9 cellular contexts compared by ENCODE assay signal in genomic region chr1:198175418-198176170, GRCh38. TPM values are rescaled to one million over a fixed set of nuclear protein-coding genes. Genes with fewer than 3 reads are reported as not detected.
DNase-seq lines count a peak whose midpoint lies in the region; ATAC-seq and TF ChIP-seq lines count a peak whose summit lies in the region.
"Had no signal": no experiment of that assay in that cellular context is flagged by ENCODE, and none has a peak within 500 bp of the region (broad histone marks: within the 10 kb centered on the region; RNA-seq: fewer than 3 reads in every experiment).

No MANE protein-coding gene starts in this region.

- intact Hi-C loops in gastrocnemius medialis (cut with DNase I; ENCODE audit: low total_unique reads) = no loop called here

- H3K36me3 ChIP-seq in gastrocnemius medialis (no peaks in the 10 kb centered on the region), right atrium auricular region (no peaks in the 10 kb centered on the region)

- TF ChIP-seq CTCF in gastrocnemius medialis (IDR thresholded peaks at IDR 0.05 in 4 of 5, conservative IDR thresholded peaks at IDR 0.05 in 1 of 5) = no peak
- no peak for TF ChIP-seq CTCF in right atrium auricular region (IDR thresholded peaks at IDR 0.05)

- H3K27me3 ChIP-seq in gastrocnemius medialis (no peaks in the 10 kb centered on the region), right atrium auricular region (no peaks in the 10 kb centered on the region)

- H3K9me3 Mint-ChIP-seq in activated naive CD4-positive, alpha-beta T cell treated with anti-CD3 and anti-CD28 coated beads, Interleukin-2, amount 50 U/mL, for 24 hours = no peaks in the 10 kb centered on the region

- H3K27ac Mint-ChIP-seq in activated naive CD4-positive, alpha-beta T cell treated with anti-CD3 and anti-CD28 coated beads, Interleukin-2, amount 50 U/mL, for 24 hours = peak overlapping the region; percentile 94

- no peaks in the 10 kb centered on the region for H3K9me3 ChIP-seq in gastrocnemius medialis
- no peaks in the 10 kb centered on the region for H3K9me3 ChIP-seq in right atrium auricular region

- peak overlapping the region; percentile 65 for H3K4me3 Mint-ChIP-seq in activated naive CD4-positive, alpha-beta T cell treated with anti-CD3 and anti-CD28 coated beads, Interleukin-2, amount 50 U/mL, for 24 hours

- H3K27me3 Mint-ChIP-seq in activated naive CD4-positive, alpha-beta T cell treated with anti-CD3 and anti-CD28 coated beads, Interleukin-2, amount 50 U/mL, for 24 hours = no peaks in the 10 kb centered on the region

- H3K4me1 ChIP-seq in gastrocnemius medialis (peaks cover 64 to 83% of the 10 kb centered on the region in 2 donors), right atrium auricular region (peaks cover 0 to 97% of the 10 kb centered on the region in 2 donors)

- H3K4me3 ChIP-seq in gastrocnemius medialis (no peak overlapping the region), right atrium auricular region (no peak overlapping the region)

- ATAC-seq in HG03378 (IDR thresholded peaks at IDR 0.05; ENCODE audit: unreplicated experiment) (peak; percentile 72), gastrocnemius medialis (no peak)

- no peak overlapping the region for H3K27ac ChIP-seq in gastrocnemius medialis
- H3K27ac ChIP-seq in right atrium auricular region = peak overlapping the region in 1 of 2 donors; percentile 2
- H3K27ac ChIP-seq: C4-2B had no signal

- DNase-seq in activated naive CD4-positive, alpha-beta T cell treated with anti-CD3 and anti-CD28 coated beads, Interleukin-2, amount 50 U/mL, for 16 hours = no peak
- peak; percentile 35 for DNase-seq in central memory CD4-positive, alpha-beta T cell
- DNase-seq in mesenteric fat pad (ENCODE audit: low spot score) (no peak), gastrocnemius medialis (no peak), right atrium auricular region (ENCODE audit: low spot score) (no peak), NCI-H128 (lab: John Stamatoyannopoulos, UW; ENCODE audit: unreplicated experiment) (no peak)

- in situ Hi-C loops in gastrocnemius medialis (cut with MboI; ENCODE audit: low sequenced_read_pairs in 4 of 4) = no loop called here

- TF ChIP-seq POLR2A in gastrocnemius medialis (IDR thresholded peaks at IDR 0.05) = no peak

- no peaks in the 10 kb centered on the region for H3K36me3 Mint-ChIP-seq in activated naive CD4-positive, alpha-beta T cell treated with anti-CD3 and anti-CD28 coated beads, Interleukin-2, amount 50 U/mL, for 24 hours

- peaks cover 87% of the 10 kb centered on the region for H3K4me1 Mint-ChIP-seq in activated naive CD4-positive, alpha-beta T cell treated with anti-CD3 and anti-CD28 coated beads, Interleukin-2, amount 50 U/mL, for 24 hours

RNA-seq across cellular contexts. Expression of gene NEK7, which starts 18.8 kb away (rescaled TPM):
- 103 TPM for total RNA-seq in mesenteric fat pad
- 100 to 1,000 TPM in 3 of 4 donors, 10 to 100 TPM in 1; 98.1 to 152 (median 118) TPM for total RNA-seq in gastrocnemius medialis
- total RNA-seq in right atrium auricular region = 100 to 1,000 TPM; 168 to 228 TPM
